In the genomic region with DNA sequence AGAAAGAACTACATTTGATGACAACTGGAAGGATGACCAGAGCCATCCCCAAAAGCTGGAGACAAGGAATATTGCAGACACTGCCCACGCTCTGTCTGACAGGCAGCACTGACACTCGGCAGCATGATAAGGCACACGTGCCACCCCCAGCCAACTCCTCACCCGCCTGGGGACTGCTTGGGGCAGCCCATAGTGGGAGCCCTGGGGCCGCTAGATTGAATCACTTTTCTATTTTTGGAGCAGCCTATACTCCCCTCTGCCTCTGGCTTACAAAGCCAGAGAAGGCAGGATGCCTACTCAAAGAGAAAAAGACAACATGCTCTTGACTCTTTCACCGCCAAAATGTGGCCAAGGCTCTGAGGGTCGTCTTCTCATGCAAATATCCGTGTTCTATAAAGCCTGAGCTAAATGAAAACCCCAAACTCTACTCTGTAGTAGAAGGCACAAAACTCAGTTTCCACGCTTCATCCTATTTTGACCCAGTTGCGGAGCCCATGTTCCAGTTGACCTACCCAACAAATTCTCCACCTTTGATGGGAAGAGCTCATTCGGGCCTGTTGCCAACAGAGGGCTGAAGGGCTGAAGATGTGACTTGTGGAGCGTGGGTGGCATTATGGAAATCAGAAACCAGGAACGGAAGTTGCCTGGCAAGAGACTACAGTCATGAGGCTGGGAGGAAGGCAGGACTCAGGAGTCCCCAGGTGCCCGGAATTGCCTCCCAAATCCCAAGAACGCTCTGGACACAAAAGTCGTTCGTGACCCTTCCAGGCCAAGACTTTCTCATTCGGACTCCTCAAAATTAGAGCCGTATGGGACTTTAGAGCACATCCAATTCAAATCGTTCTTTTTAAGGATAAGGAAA, we compare ENCODE assay signal across 8 cellular contexts. TPM values are rescaled to one million over a fixed set of nuclear protein-coding genes. Genes with fewer than 3 reads are reported as not detected.
A peak's percentile ranks its signal among the peaks of the same experiment; 100 is the strongest.
DNase-seq lines count a peak whose midpoint lies in the region; ATAC-seq and TF ChIP-seq lines count a peak whose summit lies in the region.

No MANE protein-coding gene starts in this region.

- intact Hi-C loops in Calu3 (cut with micrococcal nuclease; ENCODE audit: unreplicated experiment) = loop anchor here (5.0 kb wide), 2 partner anchors 56 to 221 kb away; partner anchors contain the start of genes CCT3, MEF2D and TSACC
- intact Hi-C loops in Right ventricle myocardium superior (cut with DNase I) = no loop called here

- no peaks in the 10 kb centered on the region for H3K9me3 Mint-ChIP-seq in Calu3 (ENCODE audit: low read depth, unreplicated experiment)
- H3K9me3 Mint-ChIP-seq in activated T-helper 17 cell treated with anti-CD3 and anti-CD28 coated beads, Interleukin-2, amount 50 U/mL, for 72 hours = no peaks in the 10 kb centered on the region

- peak; percentile 38 for DNase-seq in Calu3
- peak; percentile 44 for DNase-seq in NCI-H69 (lab: John Stamatoyannopoulos, UW)
- DNase-seq in Right ventricle myocardium superior = peak; percentile 78
- DNase-seq in retinal pigment epithelial cell (ENCODE audit: low read depth) = no peak
- no peak for DNase-seq in mucosa of gallbladder (ENCODE audit: low spot score)
- no peak for DNase-seq in NCI-H1092 treated with DMSO at 0.1 percent for 48 hours (lab: John Stamatoyannopoulos, UW)

- BruUV-seq in Calu3 (replicated peaks; lab: Mats Ljungman, UMichigan) = TSS peak; percentile 43

- H3K36me3 Mint-ChIP-seq in Calu3 (ENCODE audit: insufficient read depth, unreplicated experiment) = peaks cover 58% of the 10 kb centered on the region
- peaks cover 80% of the 10 kb centered on the region for H3K36me3 Mint-ChIP-seq in activated T-helper 17 cell treated with anti-CD3 and anti-CD28 coated beads, Interleukin-2, amount 50 U/mL, for 72 hours (ENCODE audit: low read depth)

- peak; percentile 39 for ATAC-seq in GM21619 (IDR thresholded peaks at IDR 0.05; ENCODE audit: unreplicated experiment)
- ATAC-seq in activated T-helper 17 cell treated with anti-CD3 and anti-CD28 coated beads, Interleukin-2, amount 50 U/mL, for 72 hours (replicated peaks) = peak; percentile 74
- ATAC-seq in Right ventricle myocardium superior (ENCODE audit: poor library complexity) = peak; percentile 76

- H3K27ac Mint-ChIP-seq in Calu3 (ENCODE audit: unreplicated experiment) = peak overlapping the region; percentile 78
- H3K27ac Mint-ChIP-seq in activated T-helper 17 cell treated with anti-CD3 and anti-CD28 coated beads, Interleukin-2, amount 50 U/mL, for 72 hours = peak overlapping the region; percentile 98

- peaks cover 19% of the 10 kb centered on the region for H3K4me1 Mint-ChIP-seq in Calu3 (ENCODE audit: low read depth, unreplicated experiment)
- H3K4me1 Mint-ChIP-seq in activated T-helper 17 cell treated with anti-CD3 and anti-CD28 coated beads, Interleukin-2, amount 50 U/mL, for 72 hours = peaks cover 23% of the 10 kb centered on the region

- peak overlapping the region; percentile 81 for H3K4me3 ChIP-seq in retinal pigment epithelial cell (ENCODE audit: low read length)

- TF ChIP-seq CTCF in Calu3 (IDR thresholded peaks at IDR 0.05; ENCODE audit: unreplicated experiment) (no peak), retinal pigment epithelial cell (conservative IDR thresholded peaks at IDR 0.05; ENCODE audit: low read depth, low read length) (peak; percentile 6)

- H3K4me3 Mint-ChIP-seq in Calu3 (ENCODE audit: low read depth, unreplicated experiment) = peak overlapping the region; percentile 72
- peak overlapping the region; percentile 100 for H3K4me3 Mint-ChIP-seq in activated T-helper 17 cell treated with anti-CD3 and anti-CD28 coated beads, Interleukin-2, amount 50 U/mL, for 72 hours

- no peaks in the 10 kb centered on the region for H3K27me3 Mint-ChIP-seq in Calu3 (ENCODE audit: unreplicated experiment)
- no peaks in the 10 kb centered on the region for H3K27me3 Mint-ChIP-seq in activated T-helper 17 cell treated with anti-CD3 and anti-CD28 coated beads, Interleukin-2, amount 50 U/mL, for 72 hours

- CTCF ChIA-PET in Calu3 (lab: Charles Lee) = interaction anchor here (1.3 to 2.2 kb wide), 5 partner anchors 14 to 136 kb away, joined by 4 to 8 read pairs (median 6); partner anchors contain the start of genes CCT3, GLMP and TSACC

RNA-seq across cellular contexts. Expression of gene SMG5, which starts 1.1 kb away (rescaled TPM):
- 117 and 118 TPM in 2 replicates for total RNA-seq in Calu3 (2022)
- total RNA-seq in activated T-helper 17 cell treated with anti-CD3 and anti-CD28 coated beads, Interleukin-2, amount 50 U/mL, for 72 hours = 10 to 100 TPM; 75.7 to 93.7 TPM
- total RNA-seq in Right ventricle myocardium superior = 82.4 TPM
- 107 TPM for total RNA-seq in mucosa of gallbladder

RNA-seq across cellular contexts. Expression of gene TMEM79, which starts 2.6 kb away (rescaled TPM):
- total RNA-seq in Calu3 (2022) (12.8 and 12.9 TPM in 2 replicates), Right ventricle myocardium superior (1.3 TPM), mucosa of gallbladder (9.6 TPM)
- total RNA-seq in activated T-helper 17 cell treated with anti-CD3 and anti-CD28 coated beads, Interleukin-2, amount 50 U/mL, for 72 hours = 10 to 100 TPM; 13.7 to 14.5 TPM

RNA-seq across cellular contexts. Expression of gene GLMP, which starts 14.0 kb away (rescaled TPM):
- total RNA-seq in Calu3 (2022) (31.0 and 39.7 TPM in 2 replicates), Right ventricle myocardium superior (14.1 TPM), mucosa of gallbladder (67.1 TPM)
- 10 to 100 TPM; 18.3 to 19.1 TPM for total RNA-seq in activated T-helper 17 cell treated with anti-CD3 and anti-CD28 coated beads, Interleukin-2, amount 50 U/mL, for 72 hours

RNA-seq across cellular contexts. Expression of gene VHLL, which starts 17.6 kb away (rescaled TPM):
- total RNA-seq in Calu3 (2022) (0.81 and 1.5 TPM in 2 replicates), Right ventricle myocardium superior (not detected), mucosa of gallbladder (not detected)
- total RNA-seq in activated T-helper 17 cell treated with anti-CD3 and anti-CD28 coated beads, Interleukin-2, amount 50 U/mL, for 72 hours = under 1 TPM; 0.42 to 0.52 TPM

RNA-seq across cellular contexts. Expression of gene PAQR6, which starts 33.7 kb away (rescaled TPM):
- total RNA-seq in Calu3 (2022) = 20.4 and 21.2 TPM in 2 replicates
- 10 to 100 TPM in 1 of 2 donors, 1 to 10 TPM in 1; 8.0 to 10.9 TPM for total RNA-seq in activated T-helper 17 cell treated with anti-CD3 and anti-CD28 coated beads, Interleukin-2, amount 50 U/mL, for 72 hours
- 0.51 TPM for total RNA-seq in Right ventricle myocardium superior
- total RNA-seq in mucosa of gallbladder = 7.6 TPM

Comparison
In these comparisons a context has a peak if more than half of its experiments do, and no peak if none do; other contexts are left out.
1. DNase-seq: peak in Calu3 (single experiment), NCI-H69 (single experiment) and Right ventricle myocardium superior (single experiment); none in retinal pigment epithelial cell (single experiment), mucosa of gallbladder (single experiment) and NCI-H1092 treated with DMSO at 0.1 percent for 48 hours (single experiment).
2. Peak in every context shown above with its lines, with median percentiles within 50 percentile points of each other: ATAC-seq.